ENCODE assay signal across 37 cellular contexts in genomic region chr2:236281423-236281822, GRCh38. TPM values are rescaled to one million over a fixed set of nuclear protein-coding genes. Genes with fewer than 3 reads are reported as not detected.
"Had no signal": no experiment of that assay in that cellular context is flagged by ENCODE, and none has a peak within 500 bp of the region (broad histone marks: within the 10 kb centered on the region; RNA-seq: fewer than 3 reads in every experiment).

No MANE protein-coding gene starts in this region.

- FAIRE-seq: astrocyte, colon, TTC549 had no signal

- H3K4me1 ChIP-seq: adrenal gland, body of pancreas, breast epithelium had no signal

- H3K27ac Mint-ChIP-seq: activated B cell treated with CpG ODN at 0.5 μM for 24 hours; activated CD4-positive, alpha-beta memory T cell treated with anti-CD3 and anti-CD28 coated beads for 36 hours; activated CD4-positive, alpha-beta T cell treated with anti-CD3 and anti-CD28 coated beads, Interleukin-2, amount 10 ng/mL, durations not matched to agents 24 days and 14 days; activated CD8-positive, alpha-beta T cell treated with anti-CD3 and anti-CD28 coated beads for 36 hours; activated naive CD4-positive, alpha-beta T cell treated with anti-CD3 and anti-CD28 coated beads for 36 hours; activated naive CD4-positive, alpha-beta T cell treated with anti-CD3 and anti-CD28 coated beads, Interleukin-2, amount 50 U/mL, for 72 hours; activated naive CD8-positive, alpha-beta T cell treated with anti-CD3 and anti-CD28 coated beads for 36 hours; activated T-cell treated with anti-CD3 and anti-CD28 coated beads, Interleukin-2, amount 50 U/mL, for 72 hours; activated T-helper 1 cell treated with anti-CD3 and anti-CD28 coated beads, Interleukin-12 subunit alpha, Interleukin-12 subunit beta, Interleukin-2, Interleukin-4 antibody, amounts not matched to agents 30 ng/mL and 10 ng/mL and 1 ng/mL, durations not matched to agents 14 hours and 24 hours and 36 hours; activated T-helper 17 cell treated with anti-CD3 and anti-CD28 coated beads, Interleukin-2, amount 50 U/mL, for 72 hours; T-helper 1 cell treated with Interleukin-12 subunit alpha and Interleukin-12 subunit beta and Interleukin-4 antibody, amounts not matched to agents 30 μg/mL and 1 μg/mL, for 36 hours; T-helper 2 cell treated with Interferon-gamma antibody and Interleukin-4, amounts not matched to agents 5 μg/mL and 100 μg/mL, for 36 hours had no signal

- ATAC-seq: activated CD8-positive, alpha-beta T cell treated with anti-CD3 and anti-CD28 coated beads for 36 hours; activated naive CD4-positive, alpha-beta T cell treated with anti-CD3 and anti-CD28 coated beads, Interleukin-2, amount 50 U/mL, for 72 hours; activated T-cell treated with anti-CD3 and anti-CD28 coated beads, Interleukin-2, amount 50 U/mL, for 4 hours; activated T-cell treated with anti-CD3 and anti-CD28 coated beads, Interleukin-2, amount 50 U/mL, for 72 hours; activated T-helper 17 cell treated with anti-CD3 and anti-CD28 coated beads, Interleukin-2, amount 50 U/mL, for 72 hours; body of pancreas had no signal

- H3K9me3 Mint-ChIP-seq: activated CD4-positive, alpha-beta memory T cell treated with anti-CD3 and anti-CD28 coated beads for 36 hours; activated CD4-positive, alpha-beta T cell treated with anti-CD3 and anti-CD28 coated beads, Interleukin-2, amount 10 ng/mL, durations not matched to agents 24 days and 14 days; activated CD8-positive, alpha-beta T cell treated with anti-CD3 and anti-CD28 coated beads for 36 hours; activated naive CD4-positive, alpha-beta T cell treated with anti-CD3 and anti-CD28 coated beads, Interleukin-2, amount 50 U/mL, for 72 hours; activated T-helper 1 cell treated with anti-CD3 and anti-CD28 coated beads, Interleukin-12 subunit alpha, Interleukin-12 subunit beta, Interleukin-2, Interleukin-4 antibody, amounts not matched to agents 30 ng/mL and 10 ng/mL and 1 ng/mL, durations not matched to agents 14 hours and 24 hours and 36 hours; activated T-helper 17 cell treated with anti-CD3 and anti-CD28 coated beads, Interleukin-2, amount 50 U/mL, for 72 hours had no signal

- H3K36me3 Mint-ChIP-seq: activated CD4-positive, alpha-beta memory T cell treated with anti-CD3 and anti-CD28 coated beads for 36 hours; activated naive CD4-positive, alpha-beta T cell treated with anti-CD3 and anti-CD28 coated beads, Interleukin-2, amount 50 U/mL, for 72 hours; activated naive CD8-positive, alpha-beta T cell treated with anti-CD3 and anti-CD28 coated beads for 36 hours had no signal

- H3K4me3 Mint-ChIP-seq: activated B cell treated with CpG ODN at 0.5 μM for 24 hours; activated CD4-positive, alpha-beta memory T cell treated with anti-CD3 and anti-CD28 coated beads for 36 hours; activated CD4-positive, alpha-beta T cell treated with anti-CD3 and anti-CD28 coated beads, Interleukin-2, amount 10 ng/mL, durations not matched to agents 24 days and 14 days; activated CD8-positive, alpha-beta T cell treated with anti-CD3 and anti-CD28 coated beads for 36 hours; activated naive CD4-positive, alpha-beta T cell treated with anti-CD3 and anti-CD28 coated beads for 36 hours; activated naive CD8-positive, alpha-beta T cell treated with anti-CD3 and anti-CD28 coated beads for 36 hours; activated T-cell treated with anti-CD3 and anti-CD28 coated beads, Interleukin-2, amount 50 U/mL, for 4 hours; activated T-cell treated with anti-CD3 and anti-CD28 coated beads, Interleukin-2, amount 50 U/mL, for 72 hours; activated T-helper 1 cell treated with anti-CD3 and anti-CD28 coated beads, Interleukin-12 subunit alpha, Interleukin-12 subunit beta, Interleukin-2, Interleukin-4 antibody, amounts not matched to agents 30 ng/mL and 10 ng/mL and 1 ng/mL, durations not matched to agents 14 hours and 24 hours and 36 hours; activated T-helper 17 cell treated with anti-CD3 and anti-CD28 coated beads, Interleukin-2, amount 50 U/mL, for 72 hours; T-helper 1 cell treated with Interleukin-12 subunit alpha and Interleukin-12 subunit beta and Interleukin-4 antibody, amounts not matched to agents 30 μg/mL and 1 μg/mL, for 36 hours; T-helper 2 cell treated with Interferon-gamma antibody and Interleukin-4, amounts not matched to agents 5 μg/mL and 100 μg/mL, for 36 hours had no signal

- DNase-seq: activated B cell treated with CpG ODN at 0.5 μM for 24 hours; activated CD4-positive, alpha-beta memory T cell treated with anti-CD3 and anti-CD28 coated beads for 36 hours; activated CD4-positive, alpha-beta T cell treated with anti-CD3 and anti-CD28 coated beads for 4 hours; activated CD4-positive, alpha-beta T cell treated with anti-CD3 and anti-CD28 coated beads, Interleukin-2, amount 10 ng/mL, durations not matched to agents 24 days and 14 days; activated CD4-positive, alpha-beta T cell treated with anti-CD3 and anti-CD28 coated beads, Interleukin-2, amount 50 U/mL, for 1 hour; activated CD4-positive, alpha-beta T cell treated with anti-CD3 and anti-CD28 coated beads, Interleukin-2, amount 50 U/mL, for 4 hours; activated CD4-positive, CD25-positive, alpha-beta regulatory T cell treated with anti-CD3 and anti-CD28 coated beads, Interleukin-2, amount 50 U/mL, for 72 hours; activated CD8-positive, alpha-beta T cell treated with anti-CD3 and anti-CD28 coated beads for 36 hours; activated effector memory CD4-positive, alpha-beta T cell treated with anti-CD3 and anti-CD28 coated beads, Interleukin-2, amount 50 U/mL, for 16 hours; activated gamma-delta T cell treated with Interleukin-2 at 50 U/mL for 16 hours; activated naive CD4-positive, alpha-beta T cell; activated naive CD4-positive, alpha-beta T cell treated with anti-CD3 and anti-CD28 coated beads for 36 hours; activated naive CD4-positive, alpha-beta T cell treated with anti-CD3 and anti-CD28 coated beads, Interleukin-2, amount 50 U/mL, for 16 hours; activated naive CD8-positive, alpha-beta T cell treated with anti-CD3 and anti-CD28 coated beads for 36 hours; activated T-cell treated with anti-CD3 and anti-CD28 coated beads for 4 hours; activated T-cell treated with anti-CD3 and anti-CD28 coated beads, Interleukin-2, amount 50 U/mL, for 1 hour; activated T-cell treated with anti-CD3 and anti-CD28 coated beads, Interleukin-2, amount 50 U/mL, for 4 hours; activated T-cell treated with anti-CD3 and anti-CD28 coated beads, Interleukin-2, amount 50 U/mL, for 72 hours; adrenal gland; amniotic stem cell; aorta; body of pancreas; brain microvascular endothelial cell; central memory CD4-positive, alpha-beta T cell; T-helper 2 cell; T-helper 9 cell had no signal

- H3K4me3 ChIP-seq: adrenal gland, body of pancreas, breast epithelium had no signal

- H3K4me1 Mint-ChIP-seq: activated B cell treated with CpG ODN at 0.5 μM for 24 hours; activated CD4-positive, alpha-beta T cell treated with anti-CD3 and anti-CD28 coated beads, Interleukin-2, amount 10 ng/mL, durations not matched to agents 24 days and 14 days; activated naive CD8-positive, alpha-beta T cell treated with anti-CD3 and anti-CD28 coated beads for 36 hours; activated T-helper 17 cell treated with anti-CD3 and anti-CD28 coated beads, Interleukin-2, amount 50 U/mL, for 72 hours had no signal

- H3K27me3 ChIP-seq: adrenal gland, body of pancreas, brain microvascular endothelial cell, breast epithelium had no signal

- H3K9me3 ChIP-seq: adrenal gland had no signal

- H3K27ac ChIP-seq: adrenal gland, body of pancreas, brain microvascular endothelial cell, breast epithelium, VCaP had no signal

- H3K36me3 ChIP-seq: adrenal gland, brain microvascular endothelial cell, breast epithelium had no signal

RNA-seq across cellular contexts. Expression of gene ASB18, which starts 17.2 kb away (rescaled TPM):
- total RNA-seq: activated B cell treated with CpG ODN at 0.5 μM for 24 hours; activated CD4-positive, alpha-beta memory T cell treated with anti-CD3 and anti-CD28 coated beads for 36 hours; activated CD4-positive, alpha-beta T cell treated with anti-CD3 and anti-CD28 coated beads, Interleukin-2, amount 10 ng/mL, durations not matched to agents 24 days and 14 days; activated CD8-positive, alpha-beta memory T cell treated with anti-CD3 and anti-CD28 coated beads for 36 hours; activated CD8-positive, alpha-beta T cell treated with anti-CD3 and anti-CD28 coated beads for 36 hours; activated naive CD4-positive, alpha-beta T cell treated with anti-CD3 and anti-CD28 coated beads for 36 hours; activated naive CD4-positive, alpha-beta T cell treated with anti-CD3 and anti-CD28 coated beads, Interleukin-2, amount 50 U/mL, for 72 hours; activated naive CD8-positive, alpha-beta T cell treated with anti-CD3 and anti-CD28 coated beads for 36 hours; activated T-cell treated with anti-CD3 and anti-CD28 coated beads, Interleukin-2, amount 50 U/mL, for 4 hours; activated T-cell treated with anti-CD3 and anti-CD28 coated beads, Interleukin-2, amount 50 U/mL, for 72 hours; activated T-helper 1 cell treated with anti-CD3 and anti-CD28 coated beads, Interleukin-12 subunit alpha, Interleukin-12 subunit beta, Interleukin-2, Interleukin-4 antibody, amounts not matched to agents 30 ng/mL and 10 ng/mL and 1 ng/mL, durations not matched to agents 14 hours and 24 hours and 36 hours; activated T-helper 17 cell treated with anti-CD3 and anti-CD28 coated beads, Interleukin-2, amount 50 U/mL, for 72 hours; adrenal gland; aorta; astrocyte; body of pancreas; breast epithelium had no signal
- polyA plus RNA-seq: adrenal gland, aorta had no signal
